In the genomic region with DNA sequence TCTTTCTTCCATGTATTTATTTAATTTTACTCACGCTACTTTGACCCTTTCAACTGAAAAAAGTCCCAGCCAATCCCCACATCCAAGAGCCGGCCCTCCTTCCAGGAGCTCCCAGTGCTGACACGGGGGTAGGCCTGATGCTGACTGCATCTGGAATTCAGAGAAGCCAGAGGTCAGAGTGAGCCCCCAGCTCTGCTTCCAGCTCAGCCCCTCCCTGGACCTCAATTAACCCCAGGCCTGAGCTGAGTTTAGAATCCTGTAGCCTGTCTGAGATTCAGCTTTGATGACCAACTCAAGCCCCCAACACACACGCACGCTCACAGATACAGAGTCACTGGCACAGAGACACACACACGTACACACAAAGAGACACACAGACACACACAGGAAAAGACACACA, we compare ENCODE assay signal across 14 cellular contexts.
"Had no signal": no experiment of that assay in that cellular context is flagged by ENCODE, and none has a peak within 500 bp of the region (broad histone marks: within the 10 kb centered on the region; RNA-seq: fewer than 3 reads in every experiment).

No MANE protein-coding gene starts in this region.

- H3K27me3 ChIP-seq: foreskin keratinocyte, upper lobe of left lung had no signal

- H3K27ac ChIP-seq: foreskin keratinocyte, neutrophil, upper lobe of left lung had no signal

- H3K27ac Mint-ChIP-seq: dendritic cell treated with granulocyte-macrophage colony-stimulating factor and Interleukin-4, amounts not matched to agents 40 ng/mL and 50 ng/mL, for 4 days; stimulated activated naive CD8-positive, alpha-beta T cell treated with anti-CD3 and anti-CD28 coated beads, Interleukin-15, Interleukin-2, amounts not matched to agents 100 ng/mL and 50 ng/mL, for 24 hours had no signal

- H3K36me3 ChIP-seq: neutrophil, upper lobe of left lung had no signal

- H3K9me3 Mint-ChIP-seq: dendritic cell treated with granulocyte-macrophage colony-stimulating factor and Interleukin-4, amounts not matched to agents 40 ng/mL and 50 ng/mL, for 4 days; stimulated activated naive CD8-positive, alpha-beta T cell treated with anti-CD3 and anti-CD28 coated beads, Interleukin-15, Interleukin-2, amounts not matched to agents 100 ng/mL and 50 ng/mL, for 24 hours had no signal

- H3K4me3 Mint-ChIP-seq: dendritic cell treated with granulocyte-macrophage colony-stimulating factor and Interleukin-4, amounts not matched to agents 40 ng/mL and 50 ng/mL, for 4 days; stimulated activated naive CD8-positive, alpha-beta T cell treated with anti-CD3 and anti-CD28 coated beads, Interleukin-15, Interleukin-2, amounts not matched to agents 100 ng/mL and 50 ng/mL, for 24 hours had no signal

- H3K9me3 ChIP-seq: neutrophil, upper lobe of left lung had no signal

- H3K4me3 ChIP-seq: upper lobe of left lung had no signal

- ATAC-seq: foreskin keratinocyte had no signal

- DNase-seq: activated CD4-positive, alpha-beta T cell treated with anti-CD3 and anti-CD28 coated beads for 1 hour; activated CD4-positive, alpha-beta T cell treated with anti-CD3 and anti-CD28 coated beads, Interleukin-2, amount 50 U/mL, for 48 hours; activated effector memory CD4-positive, alpha-beta T cell treated with Interleukin-2 at 50 U/mL for 16 hours; activated naive CD4-positive, alpha-beta T cell treated with anti-CD3 and anti-CD28 coated beads, Interleukin-2, amount 50 U/mL, for 16 hours; effector memory CD4-positive, alpha-beta T cell; small intestine; stimulated activated CD4-positive, alpha-beta T cell treated with anti-CD3 and anti-CD28 coated beads, Interleukin-4, amount 100 ng/mL, for 4 hours; stimulated activated CD8-positive, alpha-beta memory T cell treated with anti-CD3 and anti-CD28 coated beads, Interleukin-4, amount 100 ng/mL, for 48 hours; T1000 had no signal

- H3K4me1 ChIP-seq: foreskin keratinocyte, upper lobe of left lung had no signal

- FAIRE-seq: small intestine had no signal
